27 cellular contexts compared by ENCODE assay signal in the genomic region with DNA sequence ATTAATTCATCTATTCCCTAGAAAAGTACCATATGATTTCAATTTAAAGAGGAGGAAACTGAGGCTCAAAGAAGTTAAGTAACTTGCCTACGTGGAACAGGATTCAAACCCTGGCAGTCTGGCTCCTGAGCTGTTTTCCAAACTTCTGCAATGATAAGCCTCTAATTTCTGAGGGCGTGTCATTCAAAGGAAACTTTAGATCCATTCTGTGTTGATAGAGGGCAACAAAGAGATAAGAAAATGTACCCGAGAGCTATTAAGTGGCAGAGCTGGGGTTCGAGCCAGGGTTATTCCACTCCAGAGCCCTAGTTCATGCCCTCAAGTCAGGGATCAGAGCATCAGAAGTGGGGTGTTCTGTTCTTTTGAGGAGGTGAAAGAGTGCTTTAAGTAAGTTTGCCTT.
"Had no signal": no experiment of that assay in that cellular context is flagged by ENCODE, and none has a peak within 500 bp of the region (broad histone marks: within the 10 kb centered on the region; RNA-seq: fewer than 3 reads in every experiment).

No MANE protein-coding gene starts in this region.

- H3K4me3 ChIP-seq: K562, SJSA1 had no signal

- H3K9me3 Mint-ChIP-seq: activated B cell treated with CpG ODN at 0.5 μM for 24 hours; activated CD4-positive, alpha-beta memory T cell treated with anti-CD3 and anti-CD28 coated beads for 36 hours had no signal

- H3K27ac Mint-ChIP-seq: activated B cell treated with CpG ODN at 0.5 μM for 24 hours; activated CD4-positive, alpha-beta memory T cell treated with anti-CD3 and anti-CD28 coated beads for 36 hours; activated CD4-positive, alpha-beta T cell treated with anti-CD3 and anti-CD28 coated beads, Interleukin-2, amount 10 ng/mL, durations not matched to agents 7 days and 5 days; activated naive CD8-positive, alpha-beta T cell had no signal

- DNase-seq: activated B cell treated with CpG ODN at 0.5 μM for 24 hours; activated CD4-positive, alpha-beta memory T cell treated with anti-CD3 and anti-CD28 coated beads for 36 hours; activated CD4-positive, alpha-beta T cell treated with anti-CD3 and anti-CD28 coated beads, Interleukin-2, amount 10 ng/mL, durations not matched to agents 7 days and 5 days; activated CD8-positive, alpha-beta memory T cell treated with anti-CD3 and anti-CD28 coated beads for 24 hours; activated effector memory CD4-positive, alpha-beta T cell treated with anti-CD3 and anti-CD28 coated beads, Interleukin-2, amount 50 U/mL, for 16 hours; activated naive CD4-positive, alpha-beta T cell treated with Interleukin-2 at 50 U/mL for 16 hours; activated T-cell treated with anti-CD3 and anti-CD28 coated beads, Interleukin-2, amount 50 U/mL, for 4 hours; amygdala; Karpas-422; MM.1S; NCI-H1105; NCI-H1436; NCI-H187; NCI-H2081; NCI-H510A treated with DMSO at 0.1 percent for 48 hours; NCI-H69; NK-92 treated with Interleukin-12 subunit alpha and Interleukin-12 subunit beta, amount 100 ng/mL, for 24 hours; PC-3; SHP77; SW 1271 had no signal

- H3K27me3 ChIP-seq: SJSA1 had no signal

- H3K27ac ChIP-seq: SJSA1 had no signal

- H3K9me3 ChIP-seq: SJSA1 had no signal

- H3K36me3 ChIP-seq: SJSA1 had no signal

- H3K4me1 ChIP-seq: SJSA1 had no signal

- H3K27me3 Mint-ChIP-seq: activated B cell treated with CpG ODN at 0.5 μM for 24 hours; activated CD4-positive, alpha-beta memory T cell treated with anti-CD3 and anti-CD28 coated beads for 36 hours; activated CD4-positive, alpha-beta T cell treated with anti-CD3 and anti-CD28 coated beads, Interleukin-2, amount 10 ng/mL, durations not matched to agents 7 days and 5 days; activated naive CD8-positive, alpha-beta T cell; brain had no signal

- H3K4me1 Mint-ChIP-seq: activated CD4-positive, alpha-beta T cell treated with anti-CD3 and anti-CD28 coated beads, Interleukin-2, amount 10 ng/mL, durations not matched to agents 7 days and 5 days had no signal

- FAIRE-seq: astrocyte, K562, RCC 7860 had no signal

- H3K4me3 Mint-ChIP-seq: activated B cell treated with CpG ODN at 0.5 μM for 24 hours; activated CD4-positive, alpha-beta memory T cell treated with anti-CD3 and anti-CD28 coated beads for 36 hours; activated CD4-positive, alpha-beta T cell treated with anti-CD3 and anti-CD28 coated beads, Interleukin-2, amount 10 ng/mL, durations not matched to agents 7 days and 5 days; activated naive CD8-positive, alpha-beta T cell; activated T-cell treated with anti-CD3 and anti-CD28 coated beads, Interleukin-2, amount 50 U/mL, for 4 hours had no signal

- ATAC-seq: activated T-cell treated with anti-CD3 and anti-CD28 coated beads, Interleukin-2, amount 50 U/mL, for 4 hours; K562; PC-3; SK-N-SH treated with all-trans-retinoic acid at 6 μM for 48 hours had no signal
